In the genomic region with DNA sequence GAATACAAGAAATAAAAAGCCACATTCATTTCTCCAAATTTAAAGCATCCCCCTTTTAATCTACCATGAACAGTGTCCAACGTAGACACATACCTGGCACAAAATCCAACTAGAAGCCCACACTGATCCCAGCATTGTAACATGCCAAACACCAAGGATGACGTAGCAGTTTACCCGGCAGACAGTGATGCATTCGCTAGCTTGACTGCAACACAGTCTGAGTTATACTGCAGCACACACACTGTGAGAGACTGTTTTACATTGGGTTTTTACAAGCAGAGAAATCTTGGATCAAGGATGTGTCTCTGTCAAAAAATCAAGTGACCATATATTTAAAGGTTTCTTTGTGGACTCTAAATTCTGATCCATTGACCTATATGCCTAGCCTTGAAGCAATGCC, we compare ENCODE assay signal across 1 cellular context.
TF ChIP-seq lines count a peak whose summit lies in the region.

No MANE protein-coding gene starts in this region.

TF ChIP-seq in IMR-90, 13 proteins besides CTCF, POLR2A, EP300 and RAD21 (continued from another document):
- TF ChIP-seq, protein P1, sequence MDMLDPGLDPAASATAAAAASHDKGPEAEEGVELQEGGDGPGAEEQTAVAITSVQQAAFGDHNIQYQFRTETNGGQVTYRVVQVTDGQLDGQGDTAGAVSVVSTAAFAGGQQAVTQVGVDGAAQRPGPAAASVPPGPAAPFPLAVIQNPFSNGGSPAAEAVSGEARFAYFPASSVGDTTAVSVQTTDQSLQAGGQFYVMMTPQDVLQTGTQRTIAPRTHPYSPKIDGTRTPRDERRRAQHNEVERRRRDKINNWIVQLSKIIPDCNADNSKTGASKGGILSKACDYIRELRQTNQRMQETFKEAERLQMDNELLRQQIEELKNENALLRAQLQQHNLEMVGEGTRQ (IDR thresholded peaks at IDR 0.05; ENCODE audit: low read depth, low read length) = no peak
- TF ChIP-seq RFX5 (IDR thresholded peaks at IDR 0.05; ENCODE audit: low read depth, low read length) = no peak
